1 cellular context compared by ENCODE assay signal in the genomic region with DNA sequence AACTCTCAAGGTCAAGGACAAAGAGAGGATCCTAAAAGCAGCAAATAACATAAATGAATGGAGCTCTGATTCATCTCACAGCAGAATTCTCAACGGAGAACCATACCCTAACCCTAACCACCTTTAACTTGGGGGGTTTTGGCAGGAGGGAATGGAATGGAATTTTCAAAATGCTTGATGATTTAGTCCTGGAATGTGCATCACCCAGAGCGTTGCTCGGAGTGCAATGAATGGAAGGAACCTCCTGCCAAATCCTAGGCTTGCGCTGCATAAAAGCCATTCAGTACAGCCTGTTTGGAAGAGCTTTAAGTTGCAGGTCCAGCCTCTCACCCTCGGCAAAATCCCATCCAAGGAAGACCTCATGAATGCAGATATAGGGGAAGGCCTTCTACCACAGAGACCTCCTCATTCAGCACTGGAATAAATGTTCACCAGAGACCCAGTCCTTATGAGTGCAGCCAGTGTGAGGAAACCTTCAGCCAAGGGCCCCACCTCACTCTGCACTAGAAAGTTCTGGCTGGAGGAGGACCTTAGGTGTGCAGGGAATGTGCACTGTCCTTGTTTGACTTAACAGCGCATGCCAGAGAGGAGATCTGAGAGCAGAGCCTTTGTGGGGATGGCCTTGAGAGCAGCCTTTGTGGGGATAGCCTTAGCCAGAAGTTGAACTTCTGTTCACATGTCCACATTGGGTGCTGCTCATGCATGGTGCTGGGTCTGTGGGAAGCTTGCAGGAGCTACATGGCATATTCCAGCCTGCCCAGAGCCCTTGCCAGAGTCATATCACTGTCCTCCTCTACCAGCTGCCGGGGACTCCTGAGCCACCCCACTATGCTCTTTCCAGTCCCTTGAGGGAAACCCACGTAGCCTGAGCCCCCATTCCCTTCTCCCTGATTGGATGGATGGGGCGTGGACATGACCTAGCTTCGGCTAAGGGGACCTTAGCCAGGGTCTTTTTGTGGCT.
A peak's percentile ranks its signal among the peaks of the same experiment; 100 is the strongest.
TF ChIP-seq lines count a peak whose summit lies in the region.

No MANE protein-coding gene starts in this region.

TF ChIP-seq in HepG2, 621 proteins besides CTCF, POLR2A, EP300 and RAD21 (continued from another document and continues in another):
- TF ChIP-seq, protein P1, sequence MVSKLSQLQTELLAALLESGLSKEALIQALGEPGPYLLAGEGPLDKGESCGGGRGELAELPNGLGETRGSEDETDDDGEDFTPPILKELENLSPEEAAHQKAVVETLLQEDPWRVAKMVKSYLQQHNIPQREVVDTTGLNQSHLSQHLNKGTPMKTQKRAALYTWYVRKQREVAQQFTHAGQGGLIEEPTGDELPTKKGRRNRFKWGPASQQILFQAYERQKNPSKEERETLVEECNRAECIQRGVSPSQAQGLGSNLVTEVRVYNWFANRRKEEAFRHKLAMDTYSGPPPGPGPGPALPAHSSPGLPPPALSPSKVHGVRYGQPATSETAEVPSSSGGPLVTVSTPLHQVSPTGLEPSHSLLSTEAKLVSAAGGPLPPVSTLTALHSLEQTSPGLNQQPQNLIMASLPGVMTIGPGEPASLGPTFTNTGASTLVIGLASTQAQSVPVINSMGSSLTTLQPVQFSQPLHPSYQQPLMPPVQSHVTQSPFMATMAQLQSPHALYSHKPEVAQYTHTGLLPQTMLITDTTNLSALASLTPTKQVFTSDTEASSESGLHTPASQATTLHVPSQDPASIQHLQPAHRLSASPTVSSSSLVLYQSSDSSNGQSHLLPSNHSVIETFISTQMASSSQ (IDR thresholded peaks at IDR 0.05; ENCODE audit: low read depth): no peak
- TF ChIP-seq, protein P1 (CRISPR knock-in tag; IDR thresholded peaks at IDR 0.05; ENCODE audit: borderline replicate concordance): 0 out of 2 replicates have a peak, but pooled peaks have one; percentile 57
- TF ChIP-seq GABPB1 (CRISPR knock-in tag; IDR thresholded peaks at IDR 0.05) (peak; percentile 14; the same call in 1 of the 2 replicates), NKX3-1 (CRISPR knock-in tag; IDR thresholded peaks at IDR 0.05) (no peak), CREM (IDR thresholded peaks at IDR 0.05) (no peak), CREM (CRISPR knock-in tag; IDR thresholded peaks at IDR 0.05) (no peak), TBX3 (IDR thresholded peaks at IDR 0.05; ENCODE audit: borderline replicate concordance) (no peak), SP4 (CRISPR knock-in tag; IDR thresholded peaks at IDR 0.05) (peak; percentile 72; the same call in 1 of the 2 replicates), ELF3 (CRISPR knock-in tag; IDR thresholded peaks at IDR 0.05) (peak; percentile 63), CENPT (CRISPR knock-in tag; IDR thresholded peaks at IDR 0.05; ENCODE audit: low read depth) (0 out of 2 replicates have a peak, but pooled peaks have one; percentile 38), MAFG (CRISPR knock-in tag; IDR thresholded peaks at IDR 0.05) (no peak), FOXA3 (CRISPR knock-in tag; IDR thresholded peaks at IDR 0.05) (peak; percentile 60), TARDBP (CRISPR knock-in tag; IDR thresholded peaks at IDR 0.05) (peak; percentile 83; the same call in 1 of the 2 replicates), MTA3 (CRISPR knock-in tag; IDR thresholded peaks at IDR 0.05) (no peak), EZH2 (conservative IDR thresholded peaks at IDR 0.05; ENCODE audit: low read depth, low read length) (no peak), ZSCAN12 (CRISPR knock-in tag; IDR thresholded peaks at IDR 0.05) (no peak), MBD4 (IDR thresholded peaks at IDR 0.05; ENCODE audit: borderline replicate concordance, low read length) (no peak), SPEN (CRISPR knock-in tag; IDR thresholded peaks at IDR 0.05; ENCODE audit: low read depth) (peak; percentile 30; the same call in 1 of the 2 replicates), PAF1 (CRISPR knock-in tag; IDR thresholded peaks at IDR 0.05) (no peak), TP53 (CRISPR knock-in tag; conservative IDR thresholded peaks at IDR 0.05) (no peak), ZNF670 (CRISPR knock-in tag; IDR thresholded peaks at IDR 0.05; ENCODE audit: borderline replicate concordance) (no peak), IKZF1 (IDR thresholded peaks at IDR 0.05) (no peak), ZNF724P (CRISPR knock-in tag; IDR thresholded peaks at IDR 0.05; ENCODE audit: borderline replicate concordance) (peak; percentile 48; the same call in 1 of the 2 replicates), NR2F6 (IDR thresholded peaks at IDR 0.05) (no peak), NR2F6 (CRISPR knock-in tag; IDR thresholded peaks at IDR 0.05) (peak; percentile 70; the same call in 1 of the 2 replicates), SKI (IDR thresholded peaks at IDR 0.05; ENCODE audit: partially characterized antibody) (peak; percentile 32)
- TF ChIP-seq, protein P2, sequence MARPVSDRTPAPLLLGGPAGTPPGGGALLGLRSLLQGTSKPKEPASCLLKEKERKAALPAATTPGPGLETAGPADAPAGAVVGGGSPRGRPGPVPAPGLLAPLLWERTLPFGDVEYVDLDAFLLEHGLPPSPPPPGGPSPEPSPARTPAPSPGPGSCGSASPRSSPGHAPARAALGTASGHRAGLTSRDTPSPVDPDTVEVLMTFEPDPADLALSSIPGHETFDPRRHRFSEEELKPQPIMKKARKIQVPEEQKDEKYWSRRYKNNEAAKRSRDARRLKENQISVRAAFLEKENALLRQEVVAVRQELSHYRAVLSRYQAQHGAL (CRISPR knock-in tag; IDR thresholded peaks at IDR 0.05; ENCODE audit: not compliant biosample characterization): no peak
- TF ChIP-seq, protein P3, sequence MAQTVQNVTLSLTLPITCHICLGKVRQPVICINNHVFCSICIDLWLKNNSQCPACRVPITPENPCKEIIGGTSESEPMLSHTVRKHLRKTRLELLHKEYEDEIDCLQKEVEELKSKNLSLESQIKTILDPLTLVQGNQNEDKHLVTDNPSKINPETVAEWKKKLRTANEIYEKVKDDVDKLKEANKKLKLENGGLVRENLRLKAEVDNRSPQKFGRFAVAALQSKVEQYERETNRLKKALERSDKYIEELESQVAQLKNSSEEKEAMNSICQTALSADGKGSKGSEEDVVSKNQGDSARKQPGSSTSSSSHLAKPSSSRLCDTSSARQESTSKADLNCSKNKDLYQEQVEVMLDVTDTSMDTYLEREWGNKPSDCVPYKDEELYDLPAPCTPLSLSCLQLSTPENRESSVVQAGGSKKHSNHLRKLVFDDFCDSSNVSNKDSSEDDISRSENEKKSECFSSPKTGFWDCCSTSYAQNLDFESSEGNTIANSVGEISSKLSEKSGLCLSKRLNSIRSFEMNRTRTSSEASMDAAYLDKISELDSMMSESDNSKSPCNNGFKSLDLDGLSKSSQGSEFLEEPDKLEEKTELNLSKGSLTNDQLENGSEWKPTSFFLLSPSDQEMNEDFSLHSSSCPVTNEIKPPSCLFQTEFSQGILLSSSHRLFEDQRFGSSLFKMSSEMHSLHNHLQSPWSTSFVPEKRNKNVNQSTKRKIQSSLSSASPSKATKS (CRISPR knock-in tag; IDR thresholded peaks at IDR 0.05): no peak
- TF ChIP-seq, protein P4, sequence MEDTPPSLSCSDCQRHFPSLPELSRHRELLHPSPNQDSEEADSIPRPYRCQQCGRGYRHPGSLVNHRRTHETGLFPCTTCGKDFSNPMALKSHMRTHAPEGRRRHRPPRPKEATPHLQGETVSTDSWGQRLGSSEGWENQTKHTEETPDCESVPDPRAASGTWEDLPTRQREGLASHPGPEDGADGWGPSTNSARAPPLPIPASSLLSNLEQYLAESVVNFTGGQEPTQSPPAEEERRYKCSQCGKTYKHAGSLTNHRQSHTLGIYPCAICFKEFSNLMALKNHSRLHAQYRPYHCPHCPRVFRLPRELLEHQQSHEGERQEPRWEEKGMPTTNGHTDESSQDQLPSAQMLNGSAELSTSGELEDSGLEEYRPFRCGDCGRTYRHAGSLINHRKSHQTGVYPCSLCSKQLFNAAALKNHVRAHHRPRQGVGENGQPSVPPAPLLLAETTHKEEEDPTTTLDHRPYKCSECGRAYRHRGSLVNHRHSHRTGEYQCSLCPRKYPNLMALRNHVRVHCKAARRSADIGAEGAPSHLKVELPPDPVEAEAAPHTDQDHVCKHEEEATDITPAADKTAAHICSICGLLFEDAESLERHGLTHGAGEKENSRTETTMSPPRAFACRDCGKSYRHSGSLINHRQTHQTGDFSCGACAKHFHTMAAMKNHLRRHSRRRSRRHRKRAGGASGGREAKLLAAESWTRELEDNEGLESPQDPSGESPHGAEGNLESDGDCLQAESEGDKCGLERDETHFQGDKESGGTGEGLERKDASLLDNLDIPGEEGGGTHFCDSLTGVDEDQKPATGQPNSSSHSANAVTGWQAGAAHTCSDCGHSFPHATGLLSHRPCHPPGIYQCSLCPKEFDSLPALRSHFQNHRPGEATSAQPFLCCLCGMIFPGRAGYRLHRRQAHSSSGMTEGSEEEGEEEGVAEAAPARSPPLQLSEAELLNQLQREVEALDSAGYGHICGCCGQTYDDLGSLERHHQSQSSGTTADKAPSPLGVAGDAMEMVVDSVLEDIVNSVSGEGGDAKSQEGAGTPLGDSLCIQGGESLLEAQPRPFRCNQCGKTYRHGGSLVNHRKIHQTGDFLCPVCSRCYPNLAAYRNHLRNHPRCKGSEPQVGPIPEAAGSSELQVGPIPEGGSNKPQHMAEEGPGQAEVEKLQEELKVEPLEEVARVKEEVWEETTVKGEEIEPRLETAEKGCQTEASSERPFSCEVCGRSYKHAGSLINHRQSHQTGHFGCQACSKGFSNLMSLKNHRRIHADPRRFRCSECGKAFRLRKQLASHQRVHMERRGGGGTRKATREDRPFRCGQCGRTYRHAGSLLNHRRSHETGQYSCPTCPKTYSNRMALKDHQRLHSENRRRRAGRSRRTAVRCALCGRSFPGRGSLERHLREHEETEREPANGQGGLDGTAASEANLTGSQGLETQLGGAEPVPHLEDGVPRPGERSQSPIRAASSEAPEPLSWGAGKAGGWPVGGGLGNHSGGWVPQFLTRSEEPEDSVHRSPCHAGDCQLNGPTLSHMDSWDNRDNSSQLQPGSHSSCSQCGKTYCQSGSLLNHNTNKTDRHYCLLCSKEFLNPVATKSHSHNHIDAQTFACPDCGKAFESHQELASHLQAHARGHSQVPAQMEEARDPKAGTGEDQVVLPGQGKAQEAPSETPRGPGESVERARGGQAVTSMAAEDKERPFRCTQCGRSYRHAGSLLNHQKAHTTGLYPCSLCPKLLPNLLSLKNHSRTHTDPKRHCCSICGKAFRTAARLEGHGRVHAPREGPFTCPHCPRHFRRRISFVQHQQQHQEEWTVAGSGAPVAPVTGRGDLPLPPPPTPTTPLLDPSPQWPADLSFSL (CRISPR knock-in tag; IDR thresholded peaks at IDR 0.05): no peak
- TF ChIP-seq, protein P5, sequence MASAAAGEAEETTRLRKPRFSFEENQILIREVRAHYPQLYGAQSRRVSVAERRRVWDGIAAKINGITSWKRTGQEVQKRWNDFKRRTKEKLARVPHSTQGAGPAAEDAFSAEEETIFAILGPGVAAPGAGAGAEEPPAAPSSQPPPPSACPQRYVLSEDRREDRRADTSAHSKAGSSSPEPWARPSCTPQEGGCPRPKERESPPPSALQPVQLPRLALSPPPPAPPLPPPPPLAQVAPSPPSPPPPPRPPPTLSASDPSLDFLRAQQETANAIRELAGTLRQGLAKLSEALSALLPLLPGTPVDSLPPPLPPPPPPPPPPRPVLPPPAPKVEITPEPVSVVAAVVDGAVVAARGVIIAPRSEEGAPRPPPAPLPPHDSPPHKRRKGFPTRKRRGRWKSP (CRISPR knock-in tag; IDR thresholded peaks at IDR 0.05): no peak
- TF ChIP-seq, protein P6, sequence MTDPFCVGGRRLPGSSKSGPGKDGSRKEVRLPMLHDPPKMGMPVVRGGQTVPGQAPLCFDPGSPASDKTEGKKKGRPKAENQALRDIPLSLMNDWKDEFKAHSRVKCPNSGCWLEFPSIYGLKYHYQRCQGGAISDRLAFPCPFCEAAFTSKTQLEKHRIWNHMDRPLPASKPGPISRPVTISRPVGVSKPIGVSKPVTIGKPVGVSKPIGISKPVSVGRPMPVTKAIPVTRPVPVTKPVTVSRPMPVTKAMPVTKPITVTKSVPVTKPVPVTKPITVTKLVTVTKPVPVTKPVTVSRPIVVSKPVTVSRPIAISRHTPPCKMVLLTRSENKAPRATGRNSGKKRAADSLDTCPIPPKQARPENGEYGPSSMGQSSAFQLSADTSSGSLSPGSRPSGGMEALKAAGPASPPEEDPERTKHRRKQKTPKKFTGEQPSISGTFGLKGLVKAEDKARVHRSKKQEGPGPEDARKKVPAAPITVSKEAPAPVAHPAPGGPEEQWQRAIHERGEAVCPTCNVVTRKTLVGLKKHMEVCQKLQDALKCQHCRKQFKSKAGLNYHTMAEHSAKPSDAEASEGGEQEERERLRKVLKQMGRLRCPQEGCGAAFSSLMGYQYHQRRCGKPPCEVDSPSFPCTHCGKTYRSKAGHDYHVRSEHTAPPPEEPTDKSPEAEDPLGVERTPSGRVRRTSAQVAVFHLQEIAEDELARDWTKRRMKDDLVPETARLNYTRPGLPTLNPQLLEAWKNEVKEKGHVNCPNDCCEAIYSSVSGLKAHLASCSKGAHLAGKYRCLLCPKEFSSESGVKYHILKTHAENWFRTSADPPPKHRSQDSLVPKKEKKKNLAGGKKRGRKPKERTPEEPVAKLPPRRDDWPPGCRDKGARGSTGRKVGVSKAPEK (CRISPR knock-in tag; IDR thresholded peaks at IDR 0.05; ENCODE audit: borderline replicate concordance): no peak
- TF ChIP-seq, protein P7, sequence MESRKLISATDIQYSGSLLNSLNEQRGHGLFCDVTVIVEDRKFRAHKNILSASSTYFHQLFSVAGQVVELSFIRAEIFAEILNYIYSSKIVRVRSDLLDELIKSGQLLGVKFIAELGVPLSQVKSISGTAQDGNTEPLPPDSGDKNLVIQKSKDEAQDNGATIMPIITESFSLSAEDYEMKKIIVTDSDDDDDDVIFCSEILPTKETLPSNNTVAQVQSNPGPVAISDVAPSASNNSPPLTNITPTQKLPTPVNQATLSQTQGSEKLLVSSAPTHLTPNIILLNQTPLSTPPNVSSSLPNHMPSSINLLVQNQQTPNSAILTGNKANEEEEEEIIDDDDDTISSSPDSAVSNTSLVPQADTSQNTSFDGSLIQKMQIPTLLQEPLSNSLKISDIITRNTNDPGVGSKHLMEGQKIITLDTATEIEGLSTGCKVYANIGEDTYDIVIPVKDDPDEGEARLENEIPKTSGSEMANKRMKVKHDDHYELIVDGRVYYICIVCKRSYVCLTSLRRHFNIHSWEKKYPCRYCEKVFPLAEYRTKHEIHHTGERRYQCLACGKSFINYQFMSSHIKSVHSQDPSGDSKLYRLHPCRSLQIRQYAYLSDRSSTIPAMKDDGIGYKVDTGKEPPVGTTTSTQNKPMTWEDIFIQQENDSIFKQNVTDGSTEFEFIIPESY (CRISPR knock-in tag; IDR thresholded peaks at IDR 0.05): no peak
- TF ChIP-seq, protein P8, sequence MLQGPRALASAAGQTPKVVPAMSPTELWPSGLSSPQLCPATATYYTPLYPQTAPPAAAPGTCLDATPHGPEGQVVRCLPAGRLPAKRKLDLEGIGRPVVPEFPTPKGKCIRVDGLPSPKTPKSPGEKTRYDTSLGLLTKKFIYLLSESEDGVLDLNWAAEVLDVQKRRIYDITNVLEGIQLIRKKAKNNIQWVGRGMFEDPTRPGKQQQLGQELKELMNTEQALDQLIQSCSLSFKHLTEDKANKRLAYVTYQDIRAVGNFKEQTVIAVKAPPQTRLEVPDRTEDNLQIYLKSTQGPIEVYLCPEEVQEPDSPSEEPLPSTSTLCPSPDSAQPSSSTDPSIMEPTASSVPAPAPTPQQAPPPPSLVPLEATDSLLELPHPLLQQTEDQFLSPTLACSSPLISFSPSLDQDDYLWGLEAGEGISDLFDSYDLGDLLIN (CRISPR knock-in tag; IDR thresholded peaks at IDR 0.05; ENCODE audit: borderline replicate concordance): no peak
